ENCODE assay signal across 19 cellular contexts in the genomic region with DNA sequence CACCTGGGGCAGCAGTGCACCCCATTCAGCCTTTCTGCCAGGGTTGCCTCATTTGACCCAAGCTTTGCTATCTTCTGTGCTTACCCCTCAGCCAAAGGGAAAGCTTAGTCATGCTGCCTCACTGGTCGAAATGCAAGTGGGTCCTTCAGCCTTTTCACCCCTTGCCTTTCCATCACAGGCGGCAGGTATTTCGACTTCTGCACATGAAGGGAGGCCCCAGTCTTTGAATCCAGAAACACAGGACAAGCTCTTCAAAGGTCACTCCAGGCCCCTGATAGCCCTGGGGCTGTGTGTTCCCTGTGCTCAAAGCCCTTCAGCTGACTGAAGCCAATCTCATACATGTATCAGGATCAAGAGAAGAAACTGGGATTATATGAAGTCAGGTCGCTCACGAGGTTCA.
A peak's percentile ranks its signal among the peaks of the same experiment; 100 is the strongest.
DNase-seq lines count a peak whose midpoint lies in the region; ATAC-seq and TF ChIP-seq lines count a peak whose summit lies in the region.
"Had no signal": no experiment of that assay in that cellular context is flagged by ENCODE, and none has a peak within 500 bp of the region (broad histone marks: within the 10 kb centered on the region; RNA-seq: fewer than 3 reads in every experiment).

No MANE protein-coding gene starts in this region.

- no peak overlapping the region for H3K4me3 ChIP-seq in PC-9
- H3K4me3 ChIP-seq: BLaER1, GM23248, SJCRH30 had no signal

- H2AFZ ChIP-seq in PC-9: no peak overlapping the region
- H2AFZ ChIP-seq: GM23248 had no signal

- H3K36me3 ChIP-seq in PC-9 (ENCODE audit: low read depth): no peaks in the 10 kb centered on the region
- H3K36me3 ChIP-seq: BLaER1, SJCRH30 had no signal

- ATAC-seq in Right ventricle myocardium superior (ENCODE audit: poor library complexity) (peak; percentile 40), Right ventricle myocardium inferior (no peak), GM19023 (IDR thresholded peaks at IDR 0.05; ENCODE audit: unreplicated experiment) (no peak), HG02938 (IDR thresholded peaks at IDR 0.05; ENCODE audit: unreplicated experiment) (no peak)
- ATAC-seq: CD8-positive, alpha-beta T cell had no signal

- H3K27me3 Mint-ChIP-seq in osteocyte (ENCODE audit: unreplicated experiment): no peaks in the 10 kb centered on the region

- peaks cover 7% of the 10 kb centered on the region for H3K36me3 Mint-ChIP-seq in osteocyte (ENCODE audit: unreplicated experiment)
- H3K36me3 Mint-ChIP-seq: CD8-positive, alpha-beta T cell had no signal

- H3K27ac Mint-ChIP-seq in osteocyte (ENCODE audit: unreplicated experiment): peak overlapping the region; percentile 88
- H3K27ac Mint-ChIP-seq: CD8-positive, alpha-beta T cell had no signal

- TF ChIP-seq CTCF in PC-9 (conservative IDR thresholded peaks at IDR 0.05) (no peak), osteocyte (IDR thresholded peaks at IDR 0.05) (no peak)

- no TSS peak for BruUV-seq in PC-9 (replicated peaks; lab: Mats Ljungman, UMichigan)

- H3K79me2 ChIP-seq in PC-9 (ENCODE audit: low read depth): no peaks in the 10 kb centered on the region

- DNase-seq in Right ventricle myocardium superior: no peak
- no peak for DNase-seq in Right ventricle myocardium inferior (ENCODE audit: missing footprints)
- DNase-seq in PC-9: no peak
- DNase-seq in ecto neural progenitor cell (ENCODE audit: low spot score): peak; percentile 36
- peak; percentile 49 for DNase-seq in osteocyte (ENCODE audit: extremely low spot score, unreplicated experiment)
- no peak for DNase-seq in NCI-H2227 treated with DMSO at 0.1 percent for 48 hours (lab: John Stamatoyannopoulos, UW)
- DNase-seq: CD8-positive, alpha-beta T cell; DMS79; KG1; NCI-H1092; NCI-H146; NCI-H2081; NCI-H510A treated with DMSO at 0.1 percent for 48 hours; NCI-H82; SJCRH30 had no signal

- H3K9me3 ChIP-seq in PC-9 (ENCODE audit: insufficient read depth, low read depth): no peaks in the 10 kb centered on the region
- H3K9me3 ChIP-seq: SJCRH30 had no signal

- no peaks in the 10 kb centered on the region for H3K9me2 ChIP-seq in PC-9 (ENCODE audit: insufficient read depth)

- peak overlapping the region; percentile 39; the same call in 1 of the 2 replicates for H3K27ac ChIP-seq in PC-9
- H3K27ac ChIP-seq: BLaER1, GM23248, SJCRH30 had no signal

- peaks cover 8% of the 10 kb centered on the region; the same call in 1 of the 2 replicates for H3F3A ChIP-seq in PC-9 (ENCODE audit: insufficient read depth, low read depth)

- peaks cover 33% of the 10 kb centered on the region for H3K4me1 ChIP-seq in PC-9 (replicated peaks; ENCODE audit: insufficient read depth)
- H3K4me1 ChIP-seq: BLaER1 had no signal

- no peak overlapping the region for H3K4me2 ChIP-seq in PC-9
- H3K4me2 ChIP-seq: BLaER1 had no signal

- intact Hi-C loops in Right ventricle myocardium superior (cut with DNase I): loop anchor here (5.0 kb wide), 1 partner anchor 109 kb away; no protein-coding TSS in a partner anchor
- intact Hi-C loops in Right ventricle myocardium inferior (cut with DNase I): loop anchor here (5.0 kb wide), 1 partner anchor 134 kb away; no protein-coding TSS in a partner anchor
- intact Hi-C loops in PC-9 (cut with micrococcal nuclease; ENCODE audit: unreplicated experiment): loop anchor here (5.0 to 10.0 kb wide), 3 partner anchors 61 to 339 kb away; a partner anchor contains a TSS

- peaks cover 62% of the 10 kb centered on the region for H3K4me1 Mint-ChIP-seq in osteocyte (ENCODE audit: unreplicated experiment)

- CTCF ChIA-PET in PC-9 (lab: Charles Lee): no interaction called here

- POLR2A ChIA-PET in PC-9 (lab: Charles Lee; ENCODE audit: unreplicated experiment): no interaction called here

- H3K4me3 Mint-ChIP-seq in osteocyte (ENCODE audit: unreplicated experiment): no peak overlapping the region
- H3K4me3 Mint-ChIP-seq: CD8-positive, alpha-beta T cell had no signal

- no peaks in the 10 kb centered on the region for H4K20me1 ChIP-seq in PC-9 (ENCODE audit: insufficient read depth)
- H4K20me1 ChIP-seq: BLaER1 had no signal

- H3K27me3 ChIP-seq in PC-9 (ENCODE audit: insufficient read depth, low read depth): no peaks in the 10 kb centered on the region
- H3K27me3 ChIP-seq: BLaER1, SJCRH30 had no signal

- peaks cover 10% of the 10 kb centered on the region for H3K9me3 Mint-ChIP-seq in osteocyte (ENCODE audit: unreplicated experiment)

Comparison
In these comparisons a context has a peak if more than half of its experiments do, and no peak if none do; other contexts are left out.
1. DNase-seq: peak in ecto neural progenitor cell (single experiment) and osteocyte (single experiment); none in Right ventricle myocardium superior (single experiment), Right ventricle myocardium inferior (single experiment), PC-9 (0 of 2) and NCI-H2227 treated with DMSO at 0.1 percent for 48 hours (single experiment).